ENCODE assay signal across 9 cellular contexts in genomic region chr6:89375427-89375868, GRCh38. TPM values are rescaled to one million over a fixed set of nuclear protein-coding genes. Genes with fewer than 3 reads are reported as not detected.
DNase-seq lines count a peak whose midpoint lies in the region; ATAC-seq and TF ChIP-seq lines count a peak whose summit lies in the region.
"Had no signal": no experiment of that assay in that cellular context is flagged by ENCODE, and none has a peak within 500 bp of the region (broad histone marks: within the 10 kb centered on the region; RNA-seq: fewer than 3 reads in every experiment).

No MANE protein-coding gene starts in this region.

- H3K9me3 ChIP-seq in SK-N-SH = no peaks in the 10 kb centered on the region
- H3K9me3 ChIP-seq: thoracic aorta had no signal

- no peaks in the 10 kb centered on the region for H3K36me3 Mint-ChIP-seq in activated naive CD4-positive, alpha-beta T cell treated with anti-CD3 and anti-CD28 coated beads, Interleukin-2, amount 50 U/mL, for 72 hours
- peaks cover 4% of the 10 kb centered on the region for H3K36me3 Mint-ChIP-seq in stimulated activated memory B cell treated with anti-CD40 and anti-IgM and Interleukin-4, amounts not matched to agents 10 μg/mL and 1 μg/mL and 100 μg/mL, for 72 hours

- H3K4me2 ChIP-seq in SK-N-SH = no peak overlapping the region

- POLR2A ChIA-PET in SK-N-SH (lab: Yijun Ruan, JAX) = interaction anchor here (1.0 kb wide), 1 partner anchor 14 kb away, joined by 3 read pairs; no protein-coding TSS in a partner anchor

- H3K4me1 Mint-ChIP-seq in stimulated activated memory B cell treated with anti-CD40 and anti-IgM and Interleukin-4, amounts not matched to agents 10 μg/mL and 1 μg/mL and 100 μg/mL, for 72 hours = peaks cover 35% of the 10 kb centered on the region

- TF ChIP-seq RAD21 in SK-N-SH (IDR thresholded peaks at IDR 0.05; ENCODE audit: low read length) = peak; percentile 24; the same call in 1 of the 2 replicates

- no peaks in the 10 kb centered on the region for H3K36me3 ChIP-seq in SK-N-SH (replicated peaks in 1 of 2; ENCODE audit: control insufficient read depth in 1 of 2, insufficient read depth in 2 of 2, low read length in 1 of 2)
- H3K36me3 ChIP-seq: thoracic aorta had no signal

- H3K27me3 ChIP-seq in SK-N-SH (ENCODE audit: insufficient read depth) = no peaks in the 10 kb centered on the region; the same call in 1 of the 2 replicates

- H3K79me2 ChIP-seq in SK-N-SH (ENCODE audit: insufficient read depth) = no peaks in the 10 kb centered on the region

- no peaks in the 10 kb centered on the region for H3K27me3 Mint-ChIP-seq in stimulated activated memory B cell treated with anti-CD40 and anti-IgM and Interleukin-4, amounts not matched to agents 10 μg/mL and 1 μg/mL and 100 μg/mL, for 72 hours

- no peak; a peak in 1 of 4 replicates for TF ChIP-seq EP300 in SK-N-SH (IDR thresholded peaks at IDR 0.05; ENCODE audit: borderline replicate concordance in 1 of 2, low read depth in 1 of 2, low read length in 1 of 2)

- TF ChIP-seq CTCF in SK-N-SH (IDR thresholded peaks at IDR 0.05) = no peak; the same call in 1 of the 2 replicates

- DNase-seq in NCI-H1092 treated with DMSO at 0.1 percent for 48 hours (lab: John Stamatoyannopoulos, UW) (peak; percentile 47), SK-N-SH (peak; percentile 60), kidney tubule cell (ENCODE audit: low spot score) (peak; percentile 93), LoVo (ENCODE audit: low spot score) (no peak)
- peak in 1 of 2 donors; percentile 44 for DNase-seq in activated naive CD4-positive, alpha-beta T cell treated with anti-CD3 and anti-CD28 coated beads, Interleukin-2, amount 50 U/mL, for 72 hours (ENCODE audit: low spot score in 2 of 2)

- peak overlapping the region in 1 of 2 experiments; percentile 25; a peak in 1 of 4 replicates for H3K27ac ChIP-seq in SK-N-SH (ENCODE audit: low read depth in 2 of 2, low read length in 1 of 2)
- H3K27ac ChIP-seq: thoracic aorta had no signal

- H2AFZ ChIP-seq in SK-N-SH (ENCODE audit: low read depth) = no peak overlapping the region

- H3K9me2 ChIP-seq in SK-N-SH = no peaks in the 10 kb centered on the region

- H3K9me3 Mint-ChIP-seq in activated naive CD4-positive, alpha-beta T cell treated with anti-CD3 and anti-CD28 coated beads, Interleukin-2, amount 50 U/mL, for 72 hours = no peaks in the 10 kb centered on the region
- no peaks in the 10 kb centered on the region for H3K9me3 Mint-ChIP-seq in stimulated activated memory B cell treated with anti-CD40 and anti-IgM and Interleukin-4, amounts not matched to agents 10 μg/mL and 1 μg/mL and 100 μg/mL, for 72 hours

- peak; percentile 85 for ATAC-seq in GM18502 (IDR thresholded peaks at IDR 0.05; ENCODE audit: poor library complexity, unreplicated experiment)
- peak; percentile 83 for ATAC-seq in HG02759 (IDR thresholded peaks at IDR 0.05; ENCODE audit: unreplicated experiment)
- ATAC-seq in activated naive CD4-positive, alpha-beta T cell treated with anti-CD3 and anti-CD28 coated beads, Interleukin-2, amount 50 U/mL, for 72 hours = peak; percentile 73 to 87
- peak; percentile 97 for ATAC-seq in stimulated activated memory B cell treated with anti-CD40 and anti-IgM and Interleukin-4, amounts not matched to agents 10 μg/mL and 1 μg/mL and 100 μg/mL, for 72 hours

- 92% methylated on average over 2 of the region's 2 CpGs for WGBS in SK-N-SH (ENCODE audit: low lambda C conversion rate)

- H3K4me1 ChIP-seq in SK-N-SH (ENCODE audit: control insufficient read depth in 1 of 2, insufficient read depth in 2 of 2, low read depth in 1 of 2, low read length in 1 of 2) = peaks cover 0 to 8% of the 10 kb centered on the region in 2 experiments; a peak in 2 of 4 replicates

- no peak overlapping the region for H3K4me3 ChIP-seq in SK-N-SH (ENCODE audit: low read depth in 2 of 2, low read length in 1 of 2)
- H3K4me3 ChIP-seq: thoracic aorta had no signal

- no peak overlapping the region for H3K9ac ChIP-seq in SK-N-SH

- no peaks in the 10 kb centered on the region for H3F3A ChIP-seq in SK-N-SH (replicated peaks; ENCODE audit: insufficient read depth)

- CTCF ChIA-PET in SK-N-SH (lab: Yijun Ruan, JAX) = interaction anchor here (0.9 to 2.1 kb wide), 12 partner anchors 9 to 393 kb away, joined by 3 to 11 read pairs (median 4); partner anchors contain the start of gene ANKRD6

- no peaks in the 10 kb centered on the region for H4K20me1 ChIP-seq in SK-N-SH (ENCODE audit: insufficient read depth)

- no peak overlapping the region for H3K27ac Mint-ChIP-seq in activated naive CD4-positive, alpha-beta T cell treated with anti-CD3 and anti-CD28 coated beads, Interleukin-2, amount 50 U/mL, for 72 hours
- peak overlapping the region; percentile 22 for H3K27ac Mint-ChIP-seq in stimulated activated memory B cell treated with anti-CD40 and anti-IgM and Interleukin-4, amounts not matched to agents 10 μg/mL and 1 μg/mL and 100 μg/mL, for 72 hours

- H3K4me3 Mint-ChIP-seq in stimulated activated memory B cell treated with anti-CD40 and anti-IgM and Interleukin-4, amounts not matched to agents 10 μg/mL and 1 μg/mL and 100 μg/mL, for 72 hours = no peak overlapping the region

TF ChIP-seq in SK-N-SH, 30 proteins besides CTCF, POLR2A, EP300 and RAD21:
- TF ChIP-seq RXRA (IDR thresholded peaks at IDR 0.05; ENCODE audit: borderline replicate concordance, low read depth) (no peak), FOSL2 (IDR thresholded peaks at IDR 0.05; ENCODE audit: borderline replicate concordance, low read depth) (no peak), FOXM1 (IDR thresholded peaks at IDR 0.05; ENCODE audit: low read depth) (no peak), MAX (IDR thresholded peaks at IDR 0.05; ENCODE audit: low read depth) (no peak)

RNA-seq across cellular contexts. Expression of gene UBE2J1, which starts 22.9 kb away (rescaled TPM):
- polyA plus RNA-seq in SK-N-SH (2012; rRNA removed) = 11.3 and 16.2 TPM in 2 replicates
- 17.5 and 20.7 TPM in 2 replicates for polyA plus RNA-seq in SK-N-SH (2012; cell fraction: cytosol; rRNA removed)
- polyA plus RNA-seq in SK-N-SH (2012; cell fraction: nucleus; rRNA removed) = 7.6 and 10.7 TPM in 2 replicates
- total RNA-seq in activated naive CD4-positive, alpha-beta T cell treated with anti-CD3 and anti-CD28 coated beads, Interleukin-2, amount 50 U/mL, for 72 hours = 10 to 100 TPM; 15.2 to 20.5 TPM

RNA-seq across cellular contexts. Expression of gene RRAGD, which starts 36.6 kb away (rescaled TPM):
- 0.05 and 0.07 TPM in 2 replicates for polyA plus RNA-seq in SK-N-SH (2012; rRNA removed)
- 0.09 and 0.28 TPM in 2 replicates for polyA plus RNA-seq in SK-N-SH (2012; cell fraction: cytosol; rRNA removed)
- 0.01 and 0.02 TPM in 2 replicates for polyA plus RNA-seq in SK-N-SH (2012; cell fraction: nucleus; rRNA removed)
- 10 to 100 TPM; 20.2 to 20.5 TPM for total RNA-seq in activated naive CD4-positive, alpha-beta T cell treated with anti-CD3 and anti-CD28 coated beads, Interleukin-2, amount 50 U/mL, for 72 hours

RNA-seq across cellular contexts. Expression of gene ANKRD6, which starts 57.5 kb away (rescaled TPM):
- polyA plus RNA-seq in SK-N-SH (2012; rRNA removed) = 2.0 and 2.6 TPM in 2 replicates
- polyA plus RNA-seq in SK-N-SH (2012; cell fraction: cytosol; rRNA removed) = 1.2 and 1.8 TPM in 2 replicates
- 7.1 and 7.2 TPM in 2 replicates for polyA plus RNA-seq in SK-N-SH (2012; cell fraction: nucleus; rRNA removed)
- 1 to 10 TPM; 2.6 to 5.8 TPM for total RNA-seq in activated naive CD4-positive, alpha-beta T cell treated with anti-CD3 and anti-CD28 coated beads, Interleukin-2, amount 50 U/mL, for 72 hours
